Comparison of ENCODE assay signal across 8 cellular contexts in the genomic region with DNA sequence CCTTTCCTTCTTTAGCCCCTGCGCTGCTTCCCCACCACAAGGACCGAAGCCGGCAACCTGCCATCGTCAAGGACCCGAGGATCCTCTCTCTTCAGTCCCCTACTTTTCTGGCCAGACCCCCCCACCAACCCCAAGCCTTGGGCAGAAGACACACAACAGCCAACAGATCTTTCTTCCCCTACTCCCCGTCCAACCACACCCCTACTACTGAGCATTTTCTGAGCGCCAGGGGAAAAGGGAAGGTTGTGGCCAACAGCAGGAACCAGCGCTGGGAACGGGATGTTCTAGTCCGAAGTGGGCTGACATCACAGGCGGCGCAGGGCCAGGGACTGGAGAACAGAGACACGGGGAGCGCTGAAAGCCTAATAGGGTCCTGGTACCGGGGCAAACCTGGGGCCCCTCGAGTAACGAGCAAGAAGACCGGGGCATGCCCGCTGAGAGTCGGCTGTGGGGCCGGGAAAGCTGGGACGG. TPM values are rescaled to one million over a fixed set of nuclear protein-coding genes. Genes with fewer than 3 reads are reported as not detected.
A peak's percentile ranks its signal among the peaks of the same experiment; 100 is the strongest.
DNase-seq lines count a peak whose midpoint lies in the region; ATAC-seq, FAIRE-seq and TF ChIP-seq lines count a peak whose summit lies in the region.

No MANE protein-coding gene starts in this region.

- peak overlapping the region; percentile 78 for H3K4me2 ChIP-seq in A549

- no peak for FAIRE-seq in A549 (lab: Jason Lieb, UNC)

- no peak for TF ChIP-seq POLR2A in A549 (IDR thresholded peaks at IDR 0.05; ENCODE audit: low read length)

- no peaks in the 10 kb centered on the region for H3K9me3 ChIP-seq in A549

- CTCF ChIA-PET in A549 (lab: Yijun Ruan, JAX): interaction anchor here (1.2 to 26.5 kb wide), 3 partner anchors 1 to 33 kb away, joined by 4 to 601 read pairs (median 601); a partner anchor contains a TSS

- WGBS in A549 (ENCODE audit: missing lambda C conversion rate): 36% methylated on average over 22 of the region's 22 CpGs

- peak overlapping the region; percentile 93 for H3K4me3 Mint-ChIP-seq in T-helper 1 cell treated with Interleukin-12 subunit alpha and Interleukin-12 subunit beta and Interleukin-4 antibody, amounts not matched to agents 30 μg/mL and 1 μg/mL, for 36 hours
- H3K4me3 Mint-ChIP-seq in mesothelial cell of epicardium: peak overlapping the region; percentile 91
- peak overlapping the region; percentile 97 for H3K4me3 Mint-ChIP-seq in type B pancreatic cell

- H3K27ac Mint-ChIP-seq in T-helper 1 cell treated with Interleukin-12 subunit alpha and Interleukin-12 subunit beta and Interleukin-4 antibody, amounts not matched to agents 30 μg/mL and 1 μg/mL, for 36 hours: peak overlapping the region; percentile 97
- no peak overlapping the region for H3K27ac Mint-ChIP-seq in mesothelial cell of epicardium
- no peak overlapping the region for H3K27ac Mint-ChIP-seq in type B pancreatic cell

- DNase-seq in A549 (ENCODE audit: low read depth in 1 of 2, low spot score in 1 of 2): no peak
- DNase-seq in GM04504 (ENCODE audit: low read depth): peak; percentile 51
- DNase-seq in epithelial cell of esophagus (ENCODE audit: low read depth): peak; percentile 45
- peak in 1 of 2 experiments; percentile 69 for DNase-seq in mesothelial cell of epicardium (ENCODE audit: low spot score in 2 of 2, unreplicated experiment in 2 of 2)
- DNase-seq in type B pancreatic cell (ENCODE audit: extremely low spot score, unreplicated experiment): no peak
- DNase-seq in cortex of kidney (lab: John Stamatoyannopoulos, UW): no peak
- no peak for DNase-seq in D341Med (ENCODE audit: low spot score)

- no peaks in the 10 kb centered on the region for H3K27me3 Mint-ChIP-seq in T-helper 1 cell treated with Interleukin-12 subunit alpha and Interleukin-12 subunit beta and Interleukin-4 antibody, amounts not matched to agents 30 μg/mL and 1 μg/mL, for 36 hours (ENCODE audit: low read depth)
- no peaks in the 10 kb centered on the region for H3K27me3 Mint-ChIP-seq in mesothelial cell of epicardium (ENCODE audit: low read depth)
- peaks cover 4% of the 10 kb centered on the region for H3K27me3 Mint-ChIP-seq in type B pancreatic cell

- H3K9me3 Mint-ChIP-seq in T-helper 1 cell treated with Interleukin-12 subunit alpha and Interleukin-12 subunit beta and Interleukin-4 antibody, amounts not matched to agents 30 μg/mL and 1 μg/mL, for 36 hours: no peaks in the 10 kb centered on the region
- no peaks in the 10 kb centered on the region for H3K9me3 Mint-ChIP-seq in mesothelial cell of epicardium
- H3K9me3 Mint-ChIP-seq in type B pancreatic cell: no peaks in the 10 kb centered on the region

- peak overlapping the region; percentile 89 to 93 for H3K27ac ChIP-seq in A549

- peaks cover 35% of the 10 kb centered on the region for H3K4me1 Mint-ChIP-seq in T-helper 1 cell treated with Interleukin-12 subunit alpha and Interleukin-12 subunit beta and Interleukin-4 antibody, amounts not matched to agents 30 μg/mL and 1 μg/mL, for 36 hours (ENCODE audit: low read depth)
- H3K4me1 Mint-ChIP-seq in mesothelial cell of epicardium: peaks cover 23% of the 10 kb centered on the region
- H3K4me1 Mint-ChIP-seq in type B pancreatic cell (ENCODE audit: unreplicated experiment): peaks cover 21% of the 10 kb centered on the region

- no peak for ATAC-seq in A549

- TF ChIP-seq RAD21 in A549 (conservative IDR thresholded peaks at IDR 0.05 in 1 of 2, IDR thresholded peaks at IDR 0.05 in 1 of 2): no peak

- peak overlapping the region; percentile 49 for H3K4me3 ChIP-seq in A549
- H3K4me3 ChIP-seq in epithelial cell of esophagus (ENCODE audit: low read length): peak overlapping the region; percentile 100

- POLR2A ChIA-PET in A549 (lab: Yijun Ruan, JAX): interaction anchor here (0.8 to 1.3 kb wide), 5 partner anchors 11 to 40 kb away, joined by 4 to 12 read pairs (median 5); no protein-coding TSS in a partner anchor

- H3K36me3 Mint-ChIP-seq in T-helper 1 cell treated with Interleukin-12 subunit alpha and Interleukin-12 subunit beta and Interleukin-4 antibody, amounts not matched to agents 30 μg/mL and 1 μg/mL, for 36 hours (ENCODE audit: low read depth): peaks cover 24% of the 10 kb centered on the region
- peaks cover 15% of the 10 kb centered on the region for H3K36me3 Mint-ChIP-seq in mesothelial cell of epicardium
- no peaks in the 10 kb centered on the region for H3K36me3 Mint-ChIP-seq in type B pancreatic cell

- no peak for TF ChIP-seq EP300 in A549 (IDR thresholded peaks at IDR 0.05)

- H3K4me1 ChIP-seq in A549: peaks cover 42% of the 10 kb centered on the region

- TF ChIP-seq CTCF in A549 (IDR thresholded peaks at IDR 0.05) (no peak), epithelial cell of esophagus (IDR thresholded peaks at IDR 0.05; ENCODE audit: insufficient read depth, low read depth, low read length, missing control alignments) (no peak), mesothelial cell of epicardium (IDR thresholded peaks at IDR 0.05; ENCODE audit: unreplicated experiment) (no peak), type B pancreatic cell (conservative IDR thresholded peaks at IDR 0.05) (no peak)

TF ChIP-seq in A549, 52 proteins besides CTCF, POLR2A, EP300 and RAD21:
- TF ChIP-seq KDM1A (IDR thresholded peaks at IDR 0.05; ENCODE audit: low read depth): no peak
- TF ChIP-seq CHD2 (IDR thresholded peaks at IDR 0.05; ENCODE audit: low read length, partially characterized antibody): peak; percentile 7
- no peak for TF ChIP-seq CBX2 (IDR thresholded peaks at IDR 0.05; ENCODE audit: borderline replicate concordance, low read depth)
- no peak for TF ChIP-seq ZSCAN20 (CRISPR knock-in tag; IDR thresholded peaks at IDR 0.05)

RNA-seq across cellular contexts. Expression of a gene that starts 0.5 kb away (rescaled TPM):
- polyA plus RNA-seq in A549 (2011; rRNA removed): 5.5 and 5.6 TPM in 2 replicates
- 7.4 and 10.9 TPM in 2 replicates for polyA plus RNA-seq in A549 (2012; cell fraction: cytosol; rRNA removed)
- polyA plus RNA-seq in A549 (2012; cell fraction: nucleus; rRNA removed): 53.8 and 57.6 TPM in 2 replicates
- 6.8 to 8.7 TPM (median 8.4 TPM) in 3 replicates for polyA plus RNA-seq in A549 (2017; fragmentation: RNase III; extraction: RNeasy Plus Mini Kit Qiagen cat#74134 plus additional on column Dnase treatment)
- 13.7 and 34.7 TPM in 2 replicates for polyA minus RNA-seq in A549 (2011; rRNA and poly(A)+ RNA removed)
- total RNA-seq in mesothelial cell of epicardium: 55.2 to 70.2 TPM (median 58.0 TPM) in 3 replicates
- 31.0 and 33.2 TPM in 2 replicates for total RNA-seq in type B pancreatic cell (ENCODE audit: low replicate concordance)

RNA-seq across cellular contexts. Expression of a gene that starts 11.1 kb away (rescaled TPM):
- polyA plus RNA-seq in A549 (2011; rRNA removed): 21.7 and 24.7 TPM in 2 replicates
- 20.5 and 26.1 TPM in 2 replicates for polyA plus RNA-seq in A549 (2012; cell fraction: cytosol; rRNA removed)
- polyA plus RNA-seq in A549 (2012; cell fraction: nucleus; rRNA removed): 23.5 and 36.3 TPM in 2 replicates
- polyA plus RNA-seq in A549 (2017; fragmentation: RNase III; extraction: RNeasy Plus Mini Kit Qiagen cat#74134 plus additional on column Dnase treatment): 19.2 to 23.3 TPM (median 19.3 TPM) in 3 replicates
- 8.5 and 9.5 TPM in 2 replicates for polyA minus RNA-seq in A549 (2011; rRNA and poly(A)+ RNA removed)
- total RNA-seq in mesothelial cell of epicardium: 51.3 to 55.3 TPM (median 54.8 TPM) in 3 replicates
- total RNA-seq in type B pancreatic cell (ENCODE audit: low replicate concordance): 44.7 and 46.3 TPM in 2 replicates

RNA-seq across cellular contexts. Expression of a gene that starts 24.5 kb away (rescaled TPM):
- polyA plus RNA-seq in A549 (2011; rRNA removed): 21.8 and 22.8 TPM in 2 replicates
- 27.0 and 28.5 TPM in 2 replicates for polyA plus RNA-seq in A549 (2012; cell fraction: cytosol; rRNA removed)
- 17.3 and 18.3 TPM in 2 replicates for polyA plus RNA-seq in A549 (2012; cell fraction: nucleus; rRNA removed)
- polyA plus RNA-seq in A549 (2017; fragmentation: RNase III; extraction: RNeasy Plus Mini Kit Qiagen cat#74134 plus additional on column Dnase treatment): 16.0 to 19.2 TPM (median 17.0 TPM) in 3 replicates
- polyA minus RNA-seq in A549 (2011; rRNA and poly(A)+ RNA removed): 94.8 and 135 TPM in 2 replicates
- 22.0 to 23.2 TPM (median 22.6 TPM) in 3 replicates for total RNA-seq in mesothelial cell of epicardium
- 19.1 and 22.1 TPM in 2 replicates for total RNA-seq in type B pancreatic cell (ENCODE audit: low replicate concordance)

RNA-seq across cellular contexts. Expression of a gene that starts 27.8 kb away (rescaled TPM):
- 0.56 and 0.58 TPM in 2 replicates for polyA plus RNA-seq in A549 (2011; rRNA removed)
- polyA plus RNA-seq in A549 (2012; cell fraction: cytosol; rRNA removed): 1.9 and 2.5 TPM in 2 replicates
- 5.0 and 10.2 TPM in 2 replicates for polyA plus RNA-seq in A549 (2012; cell fraction: nucleus; rRNA removed)
- 0.67 to 1.4 TPM (median 0.72 TPM) in 3 replicates for polyA plus RNA-seq in A549 (2017; fragmentation: RNase III; extraction: RNeasy Plus Mini Kit Qiagen cat#74134 plus additional on column Dnase treatment)
- polyA minus RNA-seq in A549 (2011; rRNA and poly(A)+ RNA removed): 0.24 and 0.50 TPM in 2 replicates
- total RNA-seq in mesothelial cell of epicardium: 0.45 to 0.75 TPM (median 0.66 TPM) in 3 replicates
- total RNA-seq in type B pancreatic cell (ENCODE audit: low replicate concordance): 0.46 TPM in 1 of 2 replicates, not detected in the other

RNA-seq across cellular contexts. Expression of a gene that starts 33.4 kb away (rescaled TPM):
- polyA plus RNA-seq in A549 (2011; rRNA removed): 0.35 and 0.58 TPM in 2 replicates
- polyA plus RNA-seq in A549 (2012; cell fraction: cytosol; rRNA removed): 0.50 and 0.57 TPM in 2 replicates
- polyA plus RNA-seq in A549 (2012; cell fraction: nucleus; rRNA removed): 1.5 TPM in 2 replicates
- polyA plus RNA-seq in A549 (2017; fragmentation: RNase III; extraction: RNeasy Plus Mini Kit Qiagen cat#74134 plus additional on column Dnase treatment): 0.40 to 0.51 TPM (median 0.46 TPM) in 3 replicates
- polyA minus RNA-seq in A549 (2011; rRNA and poly(A)+ RNA removed): 0.63 and 0.74 TPM in 2 replicates
- total RNA-seq in mesothelial cell of epicardium: 0.09 to 0.13 TPM in 2 of 3 replicates, not detected in the other
- 0.14 TPM in 1 of 2 replicates, not detected in the other for total RNA-seq in type B pancreatic cell (ENCODE audit: low replicate concordance)

Comparison
In these comparisons a context has a peak if more than half of its experiments do, and no peak if none do; other contexts are left out.
1. DNase-seq: peak in GM04504 (single experiment) and epithelial cell of esophagus (single experiment); none in A549 (0 of 2), type B pancreatic cell (single experiment), cortex of kidney (single experiment) and D341Med (single experiment).
2. Peak in every context shown above with its lines, with median percentiles within 50 percentile points of each other: H3K4me3 Mint-ChIP-seq.